8 cellular contexts compared by ENCODE assay signal in the genomic region with DNA sequence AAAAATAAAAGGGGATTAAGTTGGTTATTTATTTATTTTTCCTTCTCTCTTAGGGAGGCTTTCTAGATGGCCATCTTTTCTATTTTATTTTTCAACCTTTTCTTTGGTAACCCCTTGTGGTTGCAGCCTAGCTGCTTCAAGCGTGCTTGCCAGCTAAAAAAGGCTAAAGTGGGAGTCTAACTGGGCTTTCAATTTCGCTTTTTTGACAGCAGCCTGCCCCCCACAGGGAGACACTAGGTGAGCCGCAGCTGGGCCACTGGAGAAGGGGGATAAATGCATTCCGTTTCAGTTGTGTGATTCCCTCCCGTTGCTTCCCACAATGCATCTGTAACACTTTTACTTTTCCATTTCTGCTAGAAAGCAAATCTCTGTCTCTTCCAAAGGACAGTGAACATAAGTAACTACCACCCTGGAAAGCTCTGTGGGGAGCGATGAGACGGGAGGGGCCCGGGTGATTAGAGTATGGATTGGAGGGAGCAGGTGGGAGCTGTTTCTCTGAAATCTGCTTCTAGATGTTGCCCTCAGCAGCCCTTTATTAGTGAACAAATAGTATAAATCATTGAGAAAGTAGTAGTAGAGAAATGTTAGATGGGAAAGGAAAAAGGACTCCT.
DNase-seq lines count a peak whose midpoint lies in the region; ATAC-seq and TF ChIP-seq lines count a peak whose summit lies in the region.

No MANE protein-coding gene starts in this region.

- peak; percentile 52 for ATAC-seq in GM21723 (IDR thresholded peaks at IDR 0.05; ENCODE audit: unreplicated experiment)

- DNase-seq in NCI-H1417 (lab: John Stamatoyannopoulos, UW) (peak in 2 of 3 experiments; percentile 66 to 85), kidney tubule cell (ENCODE audit: low spot score) (peak; percentile 72), cortex of kidney (lab: John Stamatoyannopoulos, UW) (no peak), AG20443 (ENCODE audit: low spot score) (no peak), SK-N-DZ (ENCODE audit: low spot score) (no peak), Kasumi-1 (lab: John Stamatoyannopoulos, UW) (no peak)

- TF ChIP-seq CTCF in GM12873 (IDR thresholded peaks at IDR 0.05; ENCODE audit: insufficient read depth, low read depth, low read length, missing control alignments): peak; percentile 39

Comparison
In these comparisons a context has a peak if more than half of its experiments do, and no peak if none do; other contexts are left out.
1. DNase-seq: peak in NCI-H1417 (2 of 3) and kidney tubule cell (single experiment); none in cortex of kidney (single experiment), AG20443 (single experiment), SK-N-DZ (single experiment) and Kasumi-1 (0 of 2).